In genomic region chr2:238606311-238606710, GRCh38 we compare ENCODE assay signal across 23 cellular contexts.
"Had no signal": no experiment of that assay in that cellular context is flagged by ENCODE, and none has a peak within 500 bp of the region (broad histone marks: within the 10 kb centered on the region; RNA-seq: fewer than 3 reads in every experiment).

No MANE protein-coding gene starts in this region.

- H3K4me3 ChIP-seq: colonic mucosa, coronary artery, dorsolateral prefrontal cortex, esophagus muscularis mucosa, esophagus squamous epithelium, gastrocnemius medialis, gastroesophageal sphincter, heart left ventricle, heart right ventricle had no signal

- H3K36me3 ChIP-seq: colonic mucosa, esophagus muscularis mucosa, esophagus squamous epithelium, gastrocnemius medialis, gastroesophageal sphincter, heart left ventricle, heart right ventricle had no signal

- H3K4me1 ChIP-seq: colonic mucosa, foreskin keratinocyte had no signal

- H3K9me3 ChIP-seq: colonic mucosa, gastrocnemius medialis had no signal

- H3K27ac ChIP-seq: colonic mucosa, coronary artery, dorsolateral prefrontal cortex, epithelial cell of prostate, esophagus muscularis mucosa, esophagus squamous epithelium, foreskin keratinocyte, gastrocnemius medialis, gastroesophageal sphincter, heart left ventricle, heart right ventricle had no signal

- DNase-seq: colonic mucosa; cortex of kidney; dermis blood vessel endothelial cell; dorsolateral prefrontal cortex; effector CD4-positive, alpha-beta T cell; effector CD8-positive, alpha-beta T cell; effector memory CD4-positive, alpha-beta T cell; effector memory CD8-positive, alpha-beta T cell; endodermal cell; erythroblast; esophagus squamous epithelium; foreskin fibroblast; foreskin keratinocyte; foreskin melanocyte; gastrocnemius medialis; glutamatergic neuron; head of caudate nucleus; heart left ventricle; heart right ventricle had no signal
